8 cellular contexts compared by ENCODE assay signal in genomic region chr9:83432104-83432627, GRCh38.
A peak's percentile ranks its signal among the peaks of the same experiment; 100 is the strongest.
DNase-seq lines count a peak whose midpoint lies in the region; ATAC-seq and TF ChIP-seq lines count a peak whose summit lies in the region.

No MANE protein-coding gene starts in this region.

- H3K4me1 ChIP-seq in PC-9 (replicated peaks; ENCODE audit: insufficient read depth) = peaks cover 30% of the 10 kb centered on the region
- no peaks in the 10 kb centered on the region for H3K4me1 ChIP-seq in Karpas-422 (ENCODE audit: low read length)

- H3K27me3 Mint-ChIP-seq in nephron (ENCODE audit: low read depth) = peaks cover 6% of the 10 kb centered on the region

- H3K36me3 Mint-ChIP-seq in nephron (ENCODE audit: low read depth) = no peaks in the 10 kb centered on the region

- no peak overlapping the region for H3K4me3 Mint-ChIP-seq in nephron

- intact Hi-C loops in PC-9 (cut with micrococcal nuclease; ENCODE audit: unreplicated experiment) = loop anchor here (1.0 to 5.0 kb wide), 4 partner anchors 40 to 275 kb away; partner anchors contain the start of genes FRMD3 and UBQLN1

- no peaks in the 10 kb centered on the region for H3K9me3 ChIP-seq in PC-9 (ENCODE audit: insufficient read depth, low read depth)
- H3K9me3 ChIP-seq in Karpas-422 (ENCODE audit: low read length) = no peaks in the 10 kb centered on the region

- H3K27me3 ChIP-seq in PC-9 (ENCODE audit: insufficient read depth, low read depth) (no peaks in the 10 kb centered on the region), Karpas-422 (ENCODE audit: low read length) (no peaks in the 10 kb centered on the region)

- H2AFZ ChIP-seq in PC-9 = no peak overlapping the region
- no peak overlapping the region for H2AFZ ChIP-seq in Karpas-422 (ENCODE audit: low read length)

- H3K36me3 ChIP-seq in PC-9 (ENCODE audit: low read depth) (no peaks in the 10 kb centered on the region), Karpas-422 (ENCODE audit: insufficient read depth, low read length) (no peaks in the 10 kb centered on the region)

- H4K20me1 ChIP-seq in PC-9 (ENCODE audit: insufficient read depth) (no peaks in the 10 kb centered on the region), Karpas-422 (ENCODE audit: insufficient read depth, low read depth, low read length) (no peaks in the 10 kb centered on the region)

- peaks cover 16% of the 10 kb centered on the region for H3K4me1 Mint-ChIP-seq in nephron

- H3K4me2 ChIP-seq in PC-9 = peak overlapping the region; percentile 51
- H3K4me2 ChIP-seq in Karpas-422 (ENCODE audit: low read depth, low read length, poor library complexity, severe bottlenecking) = no peak overlapping the region

- H3K9ac ChIP-seq in Karpas-422 (ENCODE audit: low read length) = no peak overlapping the region

- POLR2A ChIA-PET in PC-9 (lab: Charles Lee; ENCODE audit: unreplicated experiment) = interaction anchor here (0.6 kb wide), 1 partner anchor 20 kb away, joined by 5 read pairs; no protein-coding TSS in a partner anchor

- H3K9me2 ChIP-seq in PC-9 (ENCODE audit: insufficient read depth) (no peaks in the 10 kb centered on the region), Karpas-422 (replicated peaks; ENCODE audit: insufficient read depth, low read length) (no peaks in the 10 kb centered on the region)

- no peaks in the 10 kb centered on the region for H3K9me3 Mint-ChIP-seq in nephron

- H3K27ac ChIP-seq in PC-9 (peak overlapping the region; percentile 50), Karpas-422 (ENCODE audit: low read length) (no peak overlapping the region)

- peak overlapping the region; percentile 11 to 65 (median 33) for H3K27ac Mint-ChIP-seq in nephron

- no peak for TF ChIP-seq CTCF in AG09309 (IDR thresholded peaks at IDR 0.05; ENCODE audit: control insufficient read depth, insufficient read depth, low read depth, low read length, missing control alignments)
- no peak for TF ChIP-seq CTCF in PC-9 (conservative IDR thresholded peaks at IDR 0.05)
- no peak for TF ChIP-seq CTCF in foreskin fibroblast (IDR thresholded peaks at IDR 0.05; ENCODE audit: low read depth, low read length)
- TF ChIP-seq CTCF in nephron (IDR thresholded peaks at IDR 0.05; ENCODE audit: unreplicated experiment in 3 of 3) = no peak

- H3K4me3 ChIP-seq in AG09309 (ENCODE audit: control insufficient read depth, low read depth, low read length) = no peak overlapping the region
- H3K4me3 ChIP-seq in PC-9 = no peak overlapping the region
- H3K4me3 ChIP-seq in foreskin fibroblast (ENCODE audit: low read depth in 1 of 2, low read length in 2 of 2) = no peak overlapping the region
- H3K4me3 ChIP-seq in Karpas-422 (ENCODE audit: low read length) = no peak overlapping the region

- DNase-seq in AG09309 (ENCODE audit: low read depth) (peak; percentile 25), PC-9 (peak; percentile 95), foreskin fibroblast (peak; percentile 53 to 62), Karpas-422 (no peak), NCI-H1105 (lab: John Stamatoyannopoulos, UW) (no peak)

- BruUV-seq in PC-9 (replicated peaks; lab: Mats Ljungman, UMichigan) = no TSS peak

- H3K79me2 ChIP-seq in PC-9 (ENCODE audit: low read depth) (no peaks in the 10 kb centered on the region), Karpas-422 (ENCODE audit: low read length) (no peaks in the 10 kb centered on the region)

- CTCF ChIA-PET in PC-9 (lab: Charles Lee) = interaction anchor here (0.6 kb wide), 3 partner anchors 38 to 384 kb away, joined by 3 to 4 read pairs (median 3); no protein-coding TSS in a partner anchor

- peaks cover 21% of the 10 kb centered on the region for H3F3A ChIP-seq in PC-9 (ENCODE audit: insufficient read depth, low read depth)

- ATAC-seq in HG03097 (IDR thresholded peaks at IDR 0.05; ENCODE audit: low FRiP score, unreplicated experiment) = no peak
- ATAC-seq in HG03460 (IDR thresholded peaks at IDR 0.05; ENCODE audit: unreplicated experiment) = no peak

Comparison
In these comparisons a context has a peak if more than half of its experiments do, and no peak if none do; other contexts are left out.
1. DNase-seq: peak in AG09309 (single experiment), PC-9 (2 of 2) and foreskin fibroblast (2 of 2); none in Karpas-422 (single experiment) and NCI-H1105 (single experiment).